15 cellular contexts compared by ENCODE assay signal in the genomic region with DNA sequence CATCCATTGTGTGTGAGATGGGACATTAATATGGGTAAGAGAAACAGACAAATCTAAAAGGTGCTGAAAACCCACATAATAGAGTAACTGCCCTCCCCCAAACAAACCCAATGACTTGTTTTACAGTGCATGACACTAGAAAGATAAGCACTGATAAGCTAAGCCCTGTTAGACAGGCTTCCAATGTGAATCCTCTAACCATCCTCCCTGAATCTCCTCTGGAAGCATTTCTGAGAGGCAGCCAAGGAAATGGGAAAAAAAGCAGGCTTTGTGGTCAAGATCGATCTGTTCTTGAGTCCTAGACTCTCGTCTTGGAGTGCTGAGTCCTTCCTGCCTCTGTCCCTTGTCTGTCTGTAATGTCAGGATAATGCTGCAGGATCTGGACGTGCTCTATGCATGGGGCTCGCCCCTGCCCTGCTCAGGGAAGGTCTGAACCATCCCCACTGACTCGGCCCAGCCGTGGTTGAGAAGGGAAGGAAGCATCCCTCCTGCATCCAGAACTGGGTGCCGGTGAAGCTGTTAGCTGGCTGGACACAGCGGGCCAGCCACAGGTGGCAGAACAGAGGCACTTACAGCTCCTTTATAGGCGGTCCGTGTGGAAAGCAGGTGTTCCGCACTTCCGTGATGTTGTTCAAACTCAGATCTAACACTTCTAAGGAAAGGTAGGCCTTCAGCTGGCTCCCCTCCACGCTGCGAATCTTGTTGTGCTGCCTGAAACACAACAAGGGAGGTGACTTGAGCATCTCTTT.
DNase-seq lines count a peak whose midpoint lies in the region; ATAC-seq and TF ChIP-seq lines count a peak whose summit lies in the region.
"Had no signal": no experiment of that assay in that cellular context is flagged by ENCODE, and none has a peak within 500 bp of the region (broad histone marks: within the 10 kb centered on the region; RNA-seq: fewer than 3 reads in every experiment).

No MANE protein-coding gene starts in this region.

- no peak for ATAC-seq in activated T-helper 17 cell treated with anti-CD3 and anti-CD28 coated beads, Interleukin-2, amount 50 U/mL, for 72 hours (replicated peaks)
- ATAC-seq in gastrocnemius medialis (no peak), GM21367 (IDR thresholded peaks at IDR 0.05; ENCODE audit: unreplicated experiment) (no peak), GM19324 (IDR thresholded peaks at IDR 0.05; ENCODE audit: low FRiP score, unreplicated experiment) (no peak)

- no peak overlapping the region for H3T11ph ChIP-seq in H9 (ENCODE audit: low read length)

- H3K36me3 ChIP-seq in left ventricle myocardium inferior (peaks cover 22% of the 10 kb centered on the region), gastrocnemius medialis (no peaks in the 10 kb centered on the region)

- H3K27ac Mint-ChIP-seq in H9 = peak overlapping the region; percentile 36 to 72 (median 39); a peak in 5 of 7 replicates
- H3K27ac Mint-ChIP-seq in activated T-helper 17 cell treated with anti-CD3 and anti-CD28 coated beads, Interleukin-2, amount 50 U/mL, for 72 hours = peak overlapping the region; percentile 83
- H3K27ac Mint-ChIP-seq: B cell had no signal

- no peak overlapping the region for H4K8ac ChIP-seq in H9 (replicated peaks; ENCODE audit: insufficient read length, low read depth, low read length)

- H3K36me3 Mint-ChIP-seq in H9 (ENCODE audit: insufficient read depth in 1 of 3, low read depth in 3 of 3) = peaks cover 81 to 95% (median 86%) of the 10 kb centered on the region in 3 experiments
- peaks cover 96% of the 10 kb centered on the region for H3K36me3 Mint-ChIP-seq in activated T-helper 17 cell treated with anti-CD3 and anti-CD28 coated beads, Interleukin-2, amount 50 U/mL, for 72 hours (ENCODE audit: low read depth)

- H2AK5ac ChIP-seq in H9 (ENCODE audit: insufficient read length, low read length) = no peak overlapping the region

- H4K91ac ChIP-seq in H9 (ENCODE audit: insufficient read length, low read depth, low read length) = no peak overlapping the region

- H3K79me1 ChIP-seq in H9 (ENCODE audit: insufficient read depth, low read depth, low read length, poor library complexity, severe bottlenecking) = peaks cover 5% of the 10 kb centered on the region

- H3K4me3 Mint-ChIP-seq in H9 = no peak overlapping the region
- H3K4me3 Mint-ChIP-seq in activated T-helper 17 cell treated with anti-CD3 and anti-CD28 coated beads, Interleukin-2, amount 50 U/mL, for 72 hours = no peak overlapping the region
- H3K4me3 Mint-ChIP-seq: B cell had no signal

- no peak overlapping the region for H2BK20ac ChIP-seq in H9 (ENCODE audit: low read depth, low read length, poor library complexity, severe bottlenecking)

- H2AFZ ChIP-seq in H9 (ENCODE audit: low read length) = no peak overlapping the region

- H3K4me1 Mint-ChIP-seq in H9 = peaks cover 30 to 41% of the 10 kb centered on the region in 2 experiments
- H3K4me1 Mint-ChIP-seq in activated T-helper 17 cell treated with anti-CD3 and anti-CD28 coated beads, Interleukin-2, amount 50 U/mL, for 72 hours = peaks cover 24% of the 10 kb centered on the region
- H3K4me1 Mint-ChIP-seq: B cell had no signal

- no peak overlapping the region for H3K14ac ChIP-seq in H9 (ENCODE audit: insufficient read depth, low read length)

- H3K23me2 ChIP-seq in H9 (ENCODE audit: insufficient read length, low read depth, low read length, poor library complexity, severe bottlenecking) = no peaks in the 10 kb centered on the region

- no peak for TF ChIP-seq POLR2A in gastrocnemius medialis (IDR thresholded peaks at IDR 0.05)

- H3K27me3 ChIP-seq in H9 (ENCODE audit: insufficient read depth, low read length) (no peaks in the 10 kb centered on the region), left ventricle myocardium inferior (ENCODE audit: low read depth) (no peaks in the 10 kb centered on the region), gastrocnemius medialis (no peaks in the 10 kb centered on the region)

- H3K9me3 Mint-ChIP-seq in H9 = peaks cover 18 to 23% of the 10 kb centered on the region in 2 experiments
- H3K9me3 Mint-ChIP-seq in activated T-helper 17 cell treated with anti-CD3 and anti-CD28 coated beads, Interleukin-2, amount 50 U/mL, for 72 hours = no peaks in the 10 kb centered on the region

- H3K79me2 ChIP-seq in H9 (ENCODE audit: insufficient read depth, low read length) = peaks cover 17% of the 10 kb centered on the region; the same call in 1 of the 2 replicates

- H3K4me1 ChIP-seq in H9 (ENCODE audit: insufficient read depth, low read length) (peaks cover 5% of the 10 kb centered on the region; the same call in 1 of the 2 replicates), left ventricle myocardium inferior (peaks cover 81% of the 10 kb centered on the region), gastrocnemius medialis (peaks cover 46 to 66% of the 10 kb centered on the region in 2 donors)

- TF ChIP-seq CTCF in H9 (conservative IDR thresholded peaks at IDR 0.05) (no peak), left ventricle myocardium inferior (IDR thresholded peaks at IDR 0.05; ENCODE audit: borderline replicate concordance) (no peak), gastrocnemius medialis (IDR thresholded peaks at IDR 0.05 in 4 of 5, conservative IDR thresholded peaks at IDR 0.05 in 1 of 5) (no peak)

- no peak overlapping the region for H2BK120ac ChIP-seq in H9 (ENCODE audit: low read depth, low read length, poor library complexity, severe bottlenecking)

- no peaks in the 10 kb centered on the region for H3K27me3 Mint-ChIP-seq in H9 (ENCODE audit: low read depth)
- H3K27me3 Mint-ChIP-seq in activated T-helper 17 cell treated with anti-CD3 and anti-CD28 coated beads, Interleukin-2, amount 50 U/mL, for 72 hours = no peaks in the 10 kb centered on the region
- H3K27me3 Mint-ChIP-seq: B cell had no signal

- no peak overlapping the region for H3K4ac ChIP-seq in H9 (ENCODE audit: low read depth, low read length)

- H3K23ac ChIP-seq in H9 (ENCODE audit: insufficient read length, low read depth, low read length) = no peak overlapping the region

- H3K27ac ChIP-seq in H9 (ENCODE audit: insufficient read length, low read depth, low read length) = no peak overlapping the region
- H3K27ac ChIP-seq in left ventricle myocardium inferior (replicated peaks) = peak overlapping the region; percentile 88
- peak overlapping the region; percentile 70 to 91 (median 73) for H3K27ac ChIP-seq in gastrocnemius medialis
- no peak overlapping the region for H3K27ac ChIP-seq in substantia nigra (ENCODE audit: low read depth, low read length, poor library complexity, severe bottlenecking)

- no peaks in the 10 kb centered on the region for H4K20me1 ChIP-seq in H9 (ENCODE audit: control insufficient read depth, insufficient read depth, insufficient read length)

- no peak overlapping the region for H3K4me2 ChIP-seq in H9 (ENCODE audit: insufficient read depth, insufficient read length, low read length)

- in situ Hi-C loops in gastrocnemius medialis (cut with MboI; ENCODE audit: low sequenced_read_pairs in 4 of 4) = no loop called here

- intact Hi-C loops in left ventricle myocardium inferior (cut with micrococcal nuclease) = no loop called here
- intact Hi-C loops in gastrocnemius medialis (cut with DNase I; ENCODE audit: low total_unique reads) = no loop called here

- no peak overlapping the region for H3K18ac ChIP-seq in H9 (ENCODE audit: insufficient read length, low read depth, low read length)

- H3K9ac ChIP-seq in H9 (ENCODE audit: extremely low read depth, insufficient read length, low read length) = no peak overlapping the region

- no peak overlapping the region for H2BK15ac ChIP-seq in H9 (ENCODE audit: low read depth, low read length)

- H3K4me3 ChIP-seq in left ventricle myocardium inferior = no peak overlapping the region
- no peak overlapping the region for H3K4me3 ChIP-seq in gastrocnemius medialis

- no peak overlapping the region for H2BK5ac ChIP-seq in H9 (ENCODE audit: insufficient read length, low read length)

- peaks cover 10% of the 10 kb centered on the region for H3K9me3 ChIP-seq in H9 (ENCODE audit: control insufficient read depth, low read depth, low read length)
- H3K9me3 ChIP-seq in left ventricle myocardium inferior (replicated peaks) = peaks cover 4% of the 10 kb centered on the region
- H3K9me3 ChIP-seq in gastrocnemius medialis = no peaks in the 10 kb centered on the region

- no CpG with 5 or more reads among the region's 14 CpGs for WGBS in H9 (ENCODE audit: extremely low coverage, insufficient read length, low lambda C conversion rate)

- no peak overlapping the region for H4K5ac ChIP-seq in H9 (ENCODE audit: insufficient read length, low read depth, low read length)

- H2BK12ac ChIP-seq in H9 (ENCODE audit: insufficient read length, low read depth, low read length) = no peak overlapping the region

- DNase-seq in H9 (no peak), left ventricle myocardium inferior (no peak), gastrocnemius medialis (no peak), NOMO-1 (lab: John Stamatoyannopoulos, UW; ENCODE audit: unreplicated experiment in 2 of 2) (no peak), substantia nigra (lab: John Stamatoyannopoulos, UW) (no peak)
- DNase-seq: activated CD4-positive, alpha-beta T cell treated with anti-CD3 and anti-CD28 coated beads, Interleukin-2, amount 50 U/mL, for 4 hours; activated gamma-delta T cell; DND-41; NCI-H2029 treated with DMSO at 0.1 percent for 48 hours; NCI-H82; stimulated activated CD4-positive, alpha-beta T cell treated with anti-CD3 and anti-CD28 coated beads, Interleukin-15, amount 100 ng/mL, for 24 hours had no signal

- no peak overlapping the region for H3K56ac ChIP-seq in H9 (ENCODE audit: insufficient read length, low read depth, low read length)

Comparison
In these comparisons a context has a peak if more than half of its experiments do, and no peak if none do; other contexts are left out.
1. H3K27ac ChIP-seq: peak in left ventricle myocardium inferior (single experiment) and gastrocnemius medialis (4 of 4); none in H9 (single experiment) and substantia nigra (single experiment).